In genomic region chr22:17795661-17796548, GRCh38 we compare ENCODE assay signal across 18 cellular contexts. TPM values are rescaled to one million over a fixed set of nuclear protein-coding genes. Genes with fewer than 3 reads are reported as not detected.
DNase-seq lines count a peak whose midpoint lies in the region; ATAC-seq and TF ChIP-seq lines count a peak whose summit lies in the region.
"Had no signal": no experiment of that assay in that cellular context is flagged by ENCODE, and none has a peak within 500 bp of the region (broad histone marks: within the 10 kb centered on the region; RNA-seq: fewer than 3 reads in every experiment).

No MANE protein-coding gene starts in this region.

- H3K27me3 ChIP-seq in DOHH2 (ENCODE audit: control insufficient read depth, low read length) = no peaks in the 10 kb centered on the region
- H3K27me3 ChIP-seq in A673 (replicated peaks; ENCODE audit: insufficient read depth, low read depth, low read length, poor library complexity) = no peaks in the 10 kb centered on the region
- no peaks in the 10 kb centered on the region for H3K27me3 ChIP-seq in esophagus squamous epithelium
- H3K27me3 ChIP-seq: pancreas had no signal

- H3K36me3 Mint-ChIP-seq in glutamatergic neuron (ENCODE audit: unreplicated experiment) = no peaks in the 10 kb centered on the region

- peak overlapping the region; percentile 25 for H3K27ac Mint-ChIP-seq in glutamatergic neuron (ENCODE audit: unreplicated experiment)
- H3K27ac Mint-ChIP-seq: HFFc6 had no signal

- TF ChIP-seq CTCF in DOHH2 (IDR thresholded peaks at IDR 0.05; ENCODE audit: low read depth, low read length, poor library complexity, severe bottlenecking) (no peak), GM12875 (IDR thresholded peaks at IDR 0.05; ENCODE audit: borderline replicate concordance, insufficient read depth, low read depth, low read length) (peak; percentile 25; the same call in 1 of the 2 replicates), glutamatergic neuron (IDR thresholded peaks at IDR 0.05; ENCODE audit: partially characterized antibody, unreplicated experiment) (no peak), A673 (conservative IDR thresholded peaks at IDR 0.05; ENCODE audit: low read depth, low read length) (no peak), esophagus squamous epithelium (IDR thresholded peaks at IDR 0.05) (no peak)

- no peaks in the 10 kb centered on the region; the same call in 1 of the 2 replicates for H3K36me3 ChIP-seq in DOHH2 (ENCODE audit: control insufficient read depth, low read length)
- no peaks in the 10 kb centered on the region for H3K36me3 ChIP-seq in A673 (ENCODE audit: insufficient read depth, low read length, poor library complexity, severe bottlenecking)
- peaks cover 0 to 45% (median 0%) of the 10 kb centered on the region in 3 donors for H3K36me3 ChIP-seq in esophagus squamous epithelium
- H3K36me3 ChIP-seq: pancreas had no signal

- TF ChIP-seq POLR2A in esophagus squamous epithelium (IDR thresholded peaks at IDR 0.05) = no peak

- DNase-seq in glutamatergic neuron (no peak), A673 (ENCODE audit: low spot score) (no peak), esophagus squamous epithelium (lab: John Stamatoyannopoulos, UW) (no peak), GF-D8 (lab: John Stamatoyannopoulos, UW) (no peak)
- DNase-seq: activated CD4-positive, alpha-beta T cell treated with anti-CD3 and anti-CD28 coated beads for 4 hours; activated CD8-positive, alpha-beta memory T cell treated with anti-CD3 and anti-CD28 coated beads, Interleukin-2, amount 50 U/mL, for 4 hours; activated gamma-delta T cell treated with Interleukin-2 at 50 U/mL for 16 hours; amygdala; central memory CD4-positive, alpha-beta T cell; effector memory CD4-positive, alpha-beta T cell; HFFc6; NCI-H774; pancreas; SK-N-SH had no signal

- H3K27me3 Mint-ChIP-seq in glutamatergic neuron (ENCODE audit: unreplicated experiment) = no peaks in the 10 kb centered on the region

- peak overlapping the region; percentile 22; the same call in 1 of the 2 replicates for H3K4me3 ChIP-seq in DOHH2 (ENCODE audit: low read length)
- peak overlapping the region; percentile 64 for H3K4me3 ChIP-seq in GM12875 (ENCODE audit: low read depth, low read length)
- no peak overlapping the region for H3K4me3 ChIP-seq in A673 (ENCODE audit: low read depth, low read length, poor library complexity, severe bottlenecking)
- no peak overlapping the region for H3K4me3 ChIP-seq in esophagus squamous epithelium
- H3K4me3 ChIP-seq: pancreas had no signal

- no peaks in the 10 kb centered on the region for H3K79me2 ChIP-seq in DOHH2 (ENCODE audit: control insufficient read depth, low read length)

- no peaks in the 10 kb centered on the region for H3K9me3 ChIP-seq in DOHH2 (ENCODE audit: control insufficient read depth, insufficient read depth, low read length)
- no peaks in the 10 kb centered on the region for H3K9me3 ChIP-seq in A673 (ENCODE audit: low read depth, low read length, poor library complexity, severe bottlenecking)
- no peaks in the 10 kb centered on the region for H3K9me3 ChIP-seq in esophagus squamous epithelium
- H3K9me3 ChIP-seq: pancreas, SK-N-SH had no signal

- no peak overlapping the region for H3K27ac ChIP-seq in DOHH2 (ENCODE audit: low read depth, low read length)
- H3K27ac ChIP-seq in A673 (ENCODE audit: low read depth, low read length, poor library complexity, severe bottlenecking) = no peak overlapping the region
- H3K27ac ChIP-seq in esophagus squamous epithelium = no peak overlapping the region
- H3K27ac ChIP-seq: pancreas had no signal

- H3K9me2 ChIP-seq in DOHH2 (replicated peaks; ENCODE audit: control insufficient read depth, low read length) = no peaks in the 10 kb centered on the region
- H3K9me2 ChIP-seq: SK-N-SH had no signal

- no peak overlapping the region for H3K4me3 Mint-ChIP-seq in glutamatergic neuron (ENCODE audit: unreplicated experiment)
- H3K4me3 Mint-ChIP-seq: HFFc6 had no signal

- H3F3A ChIP-seq in DOHH2 (ENCODE audit: control insufficient read depth, insufficient read depth) = peaks cover 9% of the 10 kb centered on the region

- ATAC-seq in HG02759 (IDR thresholded peaks at IDR 0.05; ENCODE audit: unreplicated experiment) (peak; percentile 27), GM19395 (IDR thresholded peaks at IDR 0.05; ENCODE audit: unreplicated experiment) (no peak)
- ATAC-seq: pancreas had no signal

- peaks cover 20% of the 10 kb centered on the region for H3K4me1 Mint-ChIP-seq in glutamatergic neuron (ENCODE audit: low read depth, unreplicated experiment)

- POLR2A ChIA-PET in A673 (lab: Charles Lee; ENCODE audit: low non-redundant PET) = no interaction called here

- no peaks in the 10 kb centered on the region for H4K20me1 ChIP-seq in DOHH2 (ENCODE audit: control insufficient read depth, insufficient read depth, low read depth, low read length)

- peaks cover 6% of the 10 kb centered on the region for H3K9me3 Mint-ChIP-seq in glutamatergic neuron (ENCODE audit: unreplicated experiment)
- H3K9me3 Mint-ChIP-seq: HFFc6 had no signal

- BruUV-seq in A673 (replicated peaks; lab: Mats Ljungman, UMichigan) = no TSS peak

- 89 to 91% methylated on average over 20 to 21 of the region's 32 CpGs for WGBS in esophagus squamous epithelium, 2 donors

- peak overlapping the region; percentile 33 for H3K4me2 ChIP-seq in DOHH2 (ENCODE audit: low read length)
- H3K4me2 ChIP-seq: SK-N-SH had no signal

- intact Hi-C loops in A673 (cut with micrococcal nuclease; ENCODE audit: unreplicated experiment) (no loop called here), esophagus squamous epithelium (cut with DNase I) (no loop called here)

- H3K4me1 ChIP-seq in DOHH2 (ENCODE audit: control insufficient read depth, low read length) (peaks cover 55% of the 10 kb centered on the region), A673 (ENCODE audit: insufficient read depth, low read length, poor library complexity, severe bottlenecking) (no peaks in the 10 kb centered on the region), esophagus squamous epithelium (no peaks in the 10 kb centered on the region)
- H3K4me1 ChIP-seq: pancreas had no signal

- CTCF ChIA-PET in A673 (lab: Charles Lee) = no interaction called here

RNA-seq across cellular contexts. Expression of gene BID, which starts 21.6 kb away (rescaled TPM):
- 18.5 TPM for total RNA-seq in glutamatergic neuron (ENCODE audit: unreplicated experiment)
- total RNA-seq in A673 (2021) = 72.8 and 74.6 TPM in 2 replicates
- 10 to 100 TPM; 10.6 to 32.9 (median 22.7) TPM for total RNA-seq in esophagus squamous epithelium

Comparison
In these comparisons a context has a peak if more than half of its experiments do, and no peak if none do; other contexts are left out.
1. H3K4me3 ChIP-seq: peak in DOHH2 (single experiment) and GM12875 (single experiment); none in A673 (single experiment) and esophagus squamous epithelium (0 of 4).